Comparison of ENCODE assay signal across 16 cellular contexts in genomic region chr11:84106560-84106959, GRCh38.
DNase-seq lines count a peak whose midpoint lies in the region; ATAC-seq, FAIRE-seq and TF ChIP-seq lines count a peak whose summit lies in the region.
"Had no signal": no experiment of that assay in that cellular context is flagged by ENCODE, and none has a peak within 500 bp of the region (broad histone marks: within the 10 kb centered on the region; RNA-seq: fewer than 3 reads in every experiment).

No MANE protein-coding gene starts in this region.

- DNase-seq in DMS53 (lab: John Stamatoyannopoulos, UW) (peak; percentile 87), LNCaP clone FGC (ENCODE audit: low read depth) (peak; percentile 89), dorsolateral prefrontal cortex (no peak), pancreas (no peak)
- DNase-seq in activated CD4-positive, alpha-beta T cell treated with anti-CD3 and anti-CD28 coated beads for 4 hours = no peak
- DNase-seq: COR-L47, DMS79 treated with DMSO at 0.1 percent for 48 hours, GOT3, HFFc6, Kasumi-1, NCI-H2029 treated with DMSO at 0.1 percent for 48 hours, NCI-H524, OCI-M1, T-helper 2 cell had no signal

- ATAC-seq in pancreas (peak in 3 of 4 donors; percentile 30 to 67 (median 45)), HG03520 (IDR thresholded peaks at IDR 0.05; ENCODE audit: unreplicated experiment) (no peak), GM21423 (IDR thresholded peaks at IDR 0.05; ENCODE audit: unreplicated experiment) (no peak)

- intact Hi-C loops in dorsolateral prefrontal cortex (cut with DNase I) = no loop called here
- intact Hi-C loops in pancreas (cut with DNase I) = no loop called here

- H3K4me1 ChIP-seq in pancreas = no peaks in the 10 kb centered on the region

- no peaks in the 10 kb centered on the region for H3K36me3 ChIP-seq in pancreas

- no peaks in the 10 kb centered on the region for H3K9me3 ChIP-seq in pancreas

- TF ChIP-seq CTCF in LNCaP clone FGC (IDR thresholded peaks at IDR 0.05; ENCODE audit: control insufficient read depth, extremely low read depth, insufficient read depth) = no peak
- TF ChIP-seq CTCF in dorsolateral prefrontal cortex (IDR thresholded peaks at IDR 0.05 in 54 of 56, conservative IDR thresholded peaks at IDR 0.05 in 2 of 56; ENCODE audit: low read depth in 1 of 56, partially characterized antibody in 56 of 56) = no peak
- TF ChIP-seq CTCF in pancreas (IDR thresholded peaks at IDR 0.05) = no peak

- no peaks in the 10 kb centered on the region for H3K27me3 ChIP-seq in dorsolateral prefrontal cortex
- no peaks in the 10 kb centered on the region for H3K27me3 ChIP-seq in pancreas

- H3K4me3 ChIP-seq in LNCaP clone FGC (ENCODE audit: low read depth, low read length) = no peak overlapping the region
- H3K4me3 ChIP-seq in dorsolateral prefrontal cortex = no peak overlapping the region
- no peak overlapping the region for H3K4me3 ChIP-seq in pancreas

- H3K27ac ChIP-seq in dorsolateral prefrontal cortex (peak overlapping the region in 47 of 59 donors; percentile 0 to 95 (median 83)), pancreas (no peak overlapping the region)

- FAIRE-seq in pancreas (lab: Jason Lieb, UNC) = no peak

Comparison
In these comparisons a context has a peak if more than half of its experiments do, and no peak if none do; other contexts are left out.
1. DNase-seq: peak in DMS53 (single experiment) and LNCaP clone FGC (single experiment); none in dorsolateral prefrontal cortex (0 of 10), pancreas (0 of 6) and activated CD4-positive, alpha-beta T cell treated with anti-CD3 and anti-CD28 coated beads for 4 hours (0 of 2).
2. H3K27ac ChIP-seq: peak in dorsolateral prefrontal cortex (47 of 59); none in pancreas (0 of 4).
3. ATAC-seq: peak in pancreas (3 of 4); none in HG03520 (single experiment) and GM21423 (single experiment).